Comparison of ENCODE assay signal across 1 cellular context in the genomic region with DNA sequence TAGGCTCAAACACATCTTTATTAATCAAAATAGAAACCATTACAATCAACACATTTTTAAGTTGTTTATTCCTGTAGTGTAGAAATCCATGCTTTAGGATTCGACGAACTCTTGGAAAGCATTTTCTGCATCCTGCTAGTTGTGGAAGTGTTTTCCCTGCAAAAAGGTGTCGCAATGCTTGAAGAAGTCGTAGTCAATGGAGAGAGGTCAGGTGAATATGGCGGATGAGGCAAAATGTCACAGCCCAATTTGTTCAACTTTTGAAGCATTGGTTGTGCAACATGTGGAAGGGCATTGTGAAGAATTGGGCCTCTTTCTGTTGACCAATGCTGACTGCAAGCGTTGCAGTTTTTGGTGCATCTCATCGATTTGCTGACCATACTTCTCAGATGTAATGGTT.
TF ChIP-seq lines count a peak whose summit lies in the region.

No MANE protein-coding gene starts in this region.

TF ChIP-seq in HepG2, 621 proteins besides CTCF, POLR2A, EP300 and RAD21:
- TF ChIP-seq, protein P1, sequence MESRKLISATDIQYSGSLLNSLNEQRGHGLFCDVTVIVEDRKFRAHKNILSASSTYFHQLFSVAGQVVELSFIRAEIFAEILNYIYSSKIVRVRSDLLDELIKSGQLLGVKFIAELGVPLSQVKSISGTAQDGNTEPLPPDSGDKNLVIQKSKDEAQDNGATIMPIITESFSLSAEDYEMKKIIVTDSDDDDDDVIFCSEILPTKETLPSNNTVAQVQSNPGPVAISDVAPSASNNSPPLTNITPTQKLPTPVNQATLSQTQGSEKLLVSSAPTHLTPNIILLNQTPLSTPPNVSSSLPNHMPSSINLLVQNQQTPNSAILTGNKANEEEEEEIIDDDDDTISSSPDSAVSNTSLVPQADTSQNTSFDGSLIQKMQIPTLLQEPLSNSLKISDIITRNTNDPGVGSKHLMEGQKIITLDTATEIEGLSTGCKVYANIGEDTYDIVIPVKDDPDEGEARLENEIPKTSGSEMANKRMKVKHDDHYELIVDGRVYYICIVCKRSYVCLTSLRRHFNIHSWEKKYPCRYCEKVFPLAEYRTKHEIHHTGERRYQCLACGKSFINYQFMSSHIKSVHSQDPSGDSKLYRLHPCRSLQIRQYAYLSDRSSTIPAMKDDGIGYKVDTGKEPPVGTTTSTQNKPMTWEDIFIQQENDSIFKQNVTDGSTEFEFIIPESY (CRISPR knock-in tag; IDR thresholded peaks at IDR 0.05) = 0 out of 2 replicates have a peak, but pooled peaks have one; percentile 13
- TF ChIP-seq, protein P2, sequence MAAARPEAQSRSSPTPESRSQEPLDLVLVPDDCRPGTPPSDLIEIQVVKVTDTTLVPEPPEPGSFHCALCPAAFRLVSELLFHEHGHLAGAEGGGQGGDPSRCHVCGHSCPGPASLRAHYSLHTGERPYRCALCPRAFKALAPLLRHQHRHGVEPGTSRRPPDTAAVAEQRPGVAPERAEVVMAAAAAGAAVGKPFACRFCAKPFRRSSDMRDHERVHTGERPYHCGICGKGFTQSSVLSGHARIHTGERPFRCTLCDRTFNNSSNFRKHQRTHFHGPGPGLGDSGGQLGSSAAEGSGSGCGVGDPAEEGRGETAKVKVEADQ (CRISPR knock-in tag; IDR thresholded peaks at IDR 0.05; ENCODE audit: borderline replicate concordance) = no peak
- TF ChIP-seq ZNF644 (CRISPR knock-in tag; IDR thresholded peaks at IDR 0.05; ENCODE audit: low read depth) (0 out of 2 replicates have a peak, but pooled peaks have one; percentile 43), CEBPB (IDR thresholded peaks at IDR 0.05; ENCODE audit: borderline replicate concordance, low read depth, low read length) (peak; percentile 78)
- TF ChIP-seq, protein P3, sequence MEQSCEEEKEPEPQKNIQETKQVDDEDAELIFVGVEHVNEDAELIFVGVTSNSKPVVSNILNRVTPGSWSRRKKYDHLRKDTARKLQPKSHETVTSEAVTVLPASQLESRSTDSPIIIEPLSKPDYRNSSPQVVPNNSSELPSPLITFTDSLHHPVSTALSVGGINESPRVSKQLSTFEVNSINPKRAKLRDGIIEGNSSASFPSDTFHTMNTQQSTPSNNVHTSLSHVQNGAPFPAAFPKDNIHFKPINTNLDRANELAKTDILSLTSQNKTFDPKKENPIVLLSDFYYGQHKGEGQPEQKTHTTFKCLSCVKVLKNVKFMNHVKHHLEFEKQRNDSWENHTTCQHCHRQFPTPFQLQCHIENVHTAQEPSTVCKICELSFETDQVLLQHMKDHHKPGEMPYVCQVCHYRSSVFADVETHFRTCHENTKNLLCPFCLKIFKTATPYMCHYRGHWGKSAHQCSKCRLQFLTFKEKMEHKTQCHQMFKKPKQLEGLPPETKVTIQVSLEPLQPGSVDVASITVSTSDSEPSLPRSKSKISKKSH (CRISPR knock-in tag; IDR thresholded peaks at IDR 0.05; ENCODE audit: borderline replicate concordance) = no peak
